In genomic region chr19:17504456-17504855, GRCh38 we compare ENCODE assay signal across 16 cellular contexts. TPM values are rescaled to one million over a fixed set of nuclear protein-coding genes. Genes with fewer than 3 reads are reported as not detected.
DNase-seq lines count a peak whose midpoint lies in the region; ATAC-seq, FAIRE-seq and TF ChIP-seq lines count a peak whose summit lies in the region.
"Had no signal": no experiment of that assay in that cellular context is flagged by ENCODE, and none has a peak within 500 bp of the region (broad histone marks: within the 10 kb centered on the region; RNA-seq: fewer than 3 reads in every experiment).

No MANE protein-coding gene starts in this region.

- H3K9me2 ChIP-seq in OCI-LY7 (ENCODE audit: insufficient read depth, low read length): no peaks in the 10 kb centered on the region

- peak overlapping the region; percentile 21; the same call in 1 of the 2 replicates for H3K4me2 ChIP-seq in OCI-LY7 (ENCODE audit: low read length)
- no peak overlapping the region for H3K4me2 ChIP-seq in HepG2 (ENCODE audit: low read depth, low read length)

- no peak for FAIRE-seq in HepG2 (lab: Jason Lieb, UNC)

- 0 out of 2 replicates have a peak, but pooled peaks cover 9% of the 10 kb centered on the region for H3K36me3 ChIP-seq in OCI-LY7 (ENCODE audit: insufficient read depth, low read length)
- 0 out of 5 replicates have a peak, but pooled peaks cover 0 to 4% of the 10 kb centered on the region in 2 experiments for H3K36me3 ChIP-seq in HepG2 (replicated peaks in 1 of 2; ENCODE audit: control insufficient read depth in 1 of 2, insufficient read depth in 2 of 2, low read length in 2 of 2)
- peaks cover 15% of the 10 kb centered on the region for H3K36me3 ChIP-seq in brain microvascular endothelial cell (replicated peaks)
- peaks cover 15 to 54% (median 16%) of the 10 kb centered on the region in 3 donors for H3K36me3 ChIP-seq in tibial artery
- peaks cover 0 to 12% (median 0%) of the 10 kb centered on the region in 3 donors for H3K36me3 ChIP-seq in Peyer's patch

- intact Hi-C loops in Calu3 (cut with micrococcal nuclease; ENCODE audit: unreplicated experiment): no loop called here
- intact Hi-C loops in OCI-LY7 (cut with micrococcal nuclease; ENCODE audit: unreplicated experiment): no loop called here
- intact Hi-C loops in HepG2 (cut with micrococcal nuclease; ENCODE audit: unreplicated experiment): no loop called here
- intact Hi-C loops in tibial artery (cut with DNase I; ENCODE audit: low total_unique reads): no loop called here

- H2AFZ ChIP-seq in OCI-LY7 (ENCODE audit: low read length) (no peak overlapping the region), HepG2 (ENCODE audit: low read length) (no peak overlapping the region)

- BruUV-seq in Calu3 (replicated peaks; lab: Mats Ljungman, UMichigan) (no TSS peak), OCI-LY7 (replicated peaks; lab: Mats Ljungman, UMichigan) (no TSS peak), HepG2 (replicated peaks; lab: Mats Ljungman, UMichigan) (no TSS peak)

- H3K9me3 ChIP-seq in OCI-LY7 (ENCODE audit: low read length): no peaks in the 10 kb centered on the region
- H3K9me3 ChIP-seq in HepG2 (ENCODE audit: low read length): no peaks in the 10 kb centered on the region
- no peaks in the 10 kb centered on the region for H3K9me3 ChIP-seq in tibial artery
- H3K9me3 ChIP-seq in Peyer's patch: no peaks in the 10 kb centered on the region

- no peak; the same call in 2 of the 3 replicates for ATAC-seq in HepG2
- ATAC-seq in stimulated activated memory B cell treated with anti-CD40 and anti-IgM and Interleukin-4, amounts not matched to agents 10 μg/mL and 1 μg/mL and 100 μg/mL, for 72 hours: no peak

- H3K27me3 Mint-ChIP-seq in Calu3 (ENCODE audit: unreplicated experiment): no peaks in the 10 kb centered on the region
- H3K27me3 Mint-ChIP-seq in stimulated activated memory B cell treated with anti-CD40 and anti-IgM and Interleukin-4, amounts not matched to agents 10 μg/mL and 1 μg/mL and 100 μg/mL, for 72 hours: no peaks in the 10 kb centered on the region
- H3K27me3 Mint-ChIP-seq: CD4-positive, alpha-beta memory T cell had no signal

- H3K79me2 ChIP-seq in OCI-LY7 (ENCODE audit: insufficient read depth, low read depth, low read length) (peaks cover 3% of the 10 kb centered on the region; the same call in 1 of the 2 replicates), HepG2 (ENCODE audit: insufficient read depth, low read length) (peaks cover 2% of the 10 kb centered on the region)

- H3K9ac ChIP-seq in HepG2 (ENCODE audit: insufficient read depth, low read depth, low read length): no peak overlapping the region

- no peak for TF ChIP-seq RAD21 in HepG2 (CRISPR knock-in tag; IDR thresholded peaks at IDR 0.05)

- H3K4me1 Mint-ChIP-seq in Calu3 (ENCODE audit: low read depth, unreplicated experiment): peaks cover 6% of the 10 kb centered on the region
- peaks cover 42% of the 10 kb centered on the region for H3K4me1 Mint-ChIP-seq in stimulated activated memory B cell treated with anti-CD40 and anti-IgM and Interleukin-4, amounts not matched to agents 10 μg/mL and 1 μg/mL and 100 μg/mL, for 72 hours

- no peak for TF ChIP-seq CTCF in Calu3 (IDR thresholded peaks at IDR 0.05; ENCODE audit: unreplicated experiment)
- TF ChIP-seq CTCF in OCI-LY7 (conservative IDR thresholded peaks at IDR 0.05; ENCODE audit: low read length): no peak
- no peak for TF ChIP-seq CTCF in HepG2 (CRISPR knock-in tag; IDR thresholded peaks at IDR 0.05)
- TF ChIP-seq CTCF in brain microvascular endothelial cell (IDR thresholded peaks at IDR 0.05; ENCODE audit: low read depth, low read length, missing control alignments): no peak
- TF ChIP-seq CTCF in tibial artery (IDR thresholded peaks at IDR 0.05): no peak
- no peak for TF ChIP-seq CTCF in Peyer's patch (IDR thresholded peaks at IDR 0.05)

- peaks cover 62% of the 10 kb centered on the region for H3K36me3 Mint-ChIP-seq in Calu3 (ENCODE audit: insufficient read depth, unreplicated experiment)
- H3K36me3 Mint-ChIP-seq in stimulated activated memory B cell treated with anti-CD40 and anti-IgM and Interleukin-4, amounts not matched to agents 10 μg/mL and 1 μg/mL and 100 μg/mL, for 72 hours: peaks cover 19% of the 10 kb centered on the region

- no peak overlapping the region for H3K4me3 Mint-ChIP-seq in Calu3 (ENCODE audit: low read depth, unreplicated experiment)
- no peak overlapping the region for H3K4me3 Mint-ChIP-seq in stimulated activated memory B cell treated with anti-CD40 and anti-IgM and Interleukin-4, amounts not matched to agents 10 μg/mL and 1 μg/mL and 100 μg/mL, for 72 hours
- H3K4me3 Mint-ChIP-seq: CD4-positive, alpha-beta memory T cell had no signal

- POLR2A ChIA-PET in OCI-LY7 (lab: Charles Lee): no interaction called here
- POLR2A ChIA-PET in HepG2 (lab: Yijun Ruan, JAX): no interaction called here

- H3K27me3 ChIP-seq in HepG2 (ENCODE audit: control insufficient read depth in 1 of 2, insufficient read depth in 2 of 2, low read length in 2 of 2) (no peaks in the 10 kb centered on the region), brain microvascular endothelial cell (replicated peaks) (no peaks in the 10 kb centered on the region), tibial artery (no peaks in the 10 kb centered on the region), Peyer's patch (no peaks in the 10 kb centered on the region)

- no peaks in the 10 kb centered on the region for H3K9me3 Mint-ChIP-seq in Calu3 (ENCODE audit: low read depth, unreplicated experiment)
- no peaks in the 10 kb centered on the region for H3K9me3 Mint-ChIP-seq in stimulated activated memory B cell treated with anti-CD40 and anti-IgM and Interleukin-4, amounts not matched to agents 10 μg/mL and 1 μg/mL and 100 μg/mL, for 72 hours

- H4K20me1 ChIP-seq in OCI-LY7 (ENCODE audit: insufficient read depth, low read length): no peaks in the 10 kb centered on the region
- H4K20me1 ChIP-seq in HepG2 (ENCODE audit: insufficient read depth, low read length): no peaks in the 10 kb centered on the region

- WGBS in HepG2 (ENCODE audit: low lambda C conversion rate): 97% methylated on average over 7 of the region's 13 CpGs

- H3K27ac Mint-ChIP-seq in Calu3 (ENCODE audit: unreplicated experiment): peak overlapping the region; percentile 44
- peak overlapping the region; percentile 22 for H3K27ac Mint-ChIP-seq in stimulated activated memory B cell treated with anti-CD40 and anti-IgM and Interleukin-4, amounts not matched to agents 10 μg/mL and 1 μg/mL and 100 μg/mL, for 72 hours

- CTCF ChIA-PET in Calu3 (lab: Charles Lee): no interaction called here
- CTCF ChIA-PET in OCI-LY7 (lab: Charles Lee; ENCODE audit: unreplicated experiment): no interaction called here
- CTCF ChIA-PET in HepG2 (lab: Yijun Ruan, JAX; ENCODE audit: low intra/inter-chr PET ratio, low total read pairs): no interaction called here

- peaks cover 12% of the 10 kb centered on the region for H3K4me1 ChIP-seq in OCI-LY7 (ENCODE audit: insufficient read depth, low read length, poor library complexity, severe bottlenecking)
- peaks cover 42% of the 10 kb centered on the region for H3K4me1 ChIP-seq in HepG2 (ENCODE audit: insufficient read depth, low read length)
- peaks cover 0 to 9% (median 0%) of the 10 kb centered on the region in 4 donors for H3K4me1 ChIP-seq in tibial artery
- peaks cover 0 to 14% (median 0%) of the 10 kb centered on the region in 4 donors for H3K4me1 ChIP-seq in Peyer's patch

- H3K27ac ChIP-seq in OCI-LY7 (ENCODE audit: low read depth, low read length, poor library complexity, severe bottlenecking) (peak overlapping the region; percentile 24), HepG2 (ENCODE audit: extremely low read length, insufficient read depth, low read length) (no peak overlapping the region), brain microvascular endothelial cell (no peak overlapping the region), tibial artery (no peak overlapping the region), Peyer's patch (no peak overlapping the region)

- no peak for TF ChIP-seq EP300 in HepG2 (IDR thresholded peaks at IDR 0.05; ENCODE audit: low read depth in 2 of 2, low read length in 2 of 2)
- no peak for TF ChIP-seq EP300 in HepG2 (CRISPR knock-in tag; IDR thresholded peaks at IDR 0.05; ENCODE audit: borderline replicate concordance)

- H3K4me3 ChIP-seq in OCI-LY7 (ENCODE audit: low read depth, low read length, poor library complexity, severe bottlenecking) (no peak overlapping the region), HepG2 (replicated peaks in 1 of 3; ENCODE audit: insufficient read depth in 1 of 3, low read depth in 2 of 3, low read length in 3 of 3) (no peak overlapping the region), brain microvascular endothelial cell (ENCODE audit: low read depth, low read length) (no peak overlapping the region), tibial artery (no peak overlapping the region), Peyer's patch (no peak overlapping the region)

- in situ Hi-C loops in HepG2 (cut with HindIII; ENCODE audit: extremely low pct_ligation_motif_present, low pct_unique_long_range_greater_than_20kb) (no loop called here), brain microvascular endothelial cell (cut with HindIII; ENCODE audit: low pct_ligation_motif_present, low sequenced_read_pairs) (no loop called here)

- DNase-seq in Calu3 (no peak), OCI-LY7 (ENCODE audit: low spot score) (no peak), HepG2 (ENCODE audit: low spot score) (no peak), brain microvascular endothelial cell (no peak), tibial artery (no peak), Peyer's patch (no peak)
- DNase-seq: CD4-positive, alpha-beta memory T cell; NCI-H1048; NCI-H1694; NCI-H345; NCI-H526 treated with DMSO at 0.1 percent for 48 hours; OCI-M1 had no signal

- no peak for TF ChIP-seq POLR2A in HepG2 (IDR thresholded peaks at IDR 0.05; ENCODE audit: insufficient read depth in 1 of 2, low read depth in 2 of 2, low read length in 2 of 2)
- TF ChIP-seq POLR2A in Peyer's patch (IDR thresholded peaks at IDR 0.05): no peak

RNA-seq across cellular contexts. Expression of gene PGLS, which starts 7.0 kb away (rescaled TPM):
- 75.5 and 78.1 TPM in 2 replicates for total RNA-seq in Calu3 (2022)
- 86.5 and 107 TPM in 2 replicates for total RNA-seq in OCI-LY7 (2014; rRNA removed; shearing (Covaris generic))
- 146 and 158 TPM in 2 replicates for total RNA-seq in OCI-LY7 (2022)
- 33.8 and 36.7 TPM in 2 replicates for total RNA-seq in HepG2 (2016; rRNA removed; fragmentation: Illumina TruSeq; extraction: Trizol)
- total RNA-seq in HepG2 (2016; cell fraction: cytosol; rRNA removed; fragmentation: Illumina TruSeq; extraction: Trizol; ENCODE audit: low read depth): 28.7 and 30.6 TPM in 2 replicates
- total RNA-seq in HepG2 (2016; cell fraction: insoluble cytoplasmic fraction; rRNA removed; fragmentation: Illumina TruSeq; extraction: Trizol): 31.6 and 33.6 TPM in 2 replicates
- total RNA-seq in HepG2 (2016; cell fraction: membrane; rRNA removed; fragmentation: Illumina TruSeq; extraction: Trizol): 36.0 and 41.5 TPM in 2 replicates
- 18.4 and 23.5 TPM in 2 replicates for total RNA-seq in HepG2 (2016; cell fraction: nucleus; rRNA removed; fragmentation: Illumina TruSeq; extraction: Trizol)
- polyA plus RNA-seq in HepG2 (2011; rRNA removed): 43.8 and 49.1 TPM in 2 replicates
- 33.3 and 59.8 TPM in 2 replicates for polyA plus RNA-seq in HepG2 (2011; cell fraction: cytosol; rRNA removed)
- 74.2 and 74.7 TPM in 2 replicates for polyA plus RNA-seq in HepG2 (2011; cell fraction: nucleus; rRNA removed)
- polyA plus RNA-seq in HepG2 (2012): 26.9 and 37.3 TPM in 2 replicates
- 48.8 and 52.7 TPM in 2 replicates for polyA plus RNA-seq in HepG2 (2016; cell fraction: cytosol; fragmentation: Illumina TruSeq; extraction: Trizol; ENCODE audit: low read depth)
- polyA plus RNA-seq in HepG2 (2016; cell fraction: insoluble cytoplasmic fraction; fragmentation: Illumina TruSeq; extraction: Trizol; ENCODE audit: low read depth): 50.4 and 56.4 TPM in 2 replicates
- 55.3 and 57.7 TPM in 2 replicates for polyA plus RNA-seq in HepG2 (2016; cell fraction: membrane; fragmentation: Illumina TruSeq; extraction: Trizol; ENCODE audit: low read depth)
- polyA plus RNA-seq in HepG2 (2016; cell fraction: nucleus; fragmentation: Illumina TruSeq; extraction: Trizol; ENCODE audit: insufficient read depth, low read depth): 47.8 and 49.3 TPM in 2 replicates
- polyA minus RNA-seq in HepG2 (2011; rRNA and poly(A)+ RNA removed; ENCODE audit: low replicate concordance): 83.1 and 129 TPM in 2 replicates
- 36.2 and 38.6 TPM in 2 replicates for polyA minus RNA-seq in HepG2 (2011; cell fraction: cytosol; rRNA and poly(A)+ RNA removed)
- 19.7 and 23.1 TPM in 2 replicates for polyA minus RNA-seq in HepG2 (2011; cell fraction: nucleus; rRNA and poly(A)+ RNA removed)
- total RNA-seq in Peyer's patch: 100 to 1,000 TPM in 2 of 4 donors, 10 to 100 TPM in 2; 79.2 to 117 (median 104) TPM

RNA-seq across cellular contexts. Expression of gene SLC27A1, which starts 34.1 kb away (rescaled TPM):
- total RNA-seq in Calu3 (2022) (42.5 and 47.3 TPM in 2 replicates), OCI-LY7 (2022) (2.7 and 3.2 TPM in 2 replicates), HepG2 (2016; rRNA removed; fragmentation: Illumina TruSeq; extraction: Trizol) (1.7 and 4.1 TPM in 2 replicates), Peyer's patch (10 to 100 TPM in 2 of 4 donors, 1 to 10 TPM in 1, under 1 TPM in 1; 0.70 to 13.2 (median 8.3) TPM)
- total RNA-seq in OCI-LY7 (2014; rRNA removed; shearing (Covaris generic)): 2.5 and 3.3 TPM in 2 replicates
- 0.71 and 0.79 TPM in 2 replicates for total RNA-seq in HepG2 (2016; cell fraction: cytosol; rRNA removed; fragmentation: Illumina TruSeq; extraction: Trizol; ENCODE audit: low read depth)
- 1.7 and 4.7 TPM in 2 replicates for total RNA-seq in HepG2 (2016; cell fraction: insoluble cytoplasmic fraction; rRNA removed; fragmentation: Illumina TruSeq; extraction: Trizol)
- 1.8 and 2.2 TPM in 2 replicates for total RNA-seq in HepG2 (2016; cell fraction: membrane; rRNA removed; fragmentation: Illumina TruSeq; extraction: Trizol)
- 4.2 and 7.1 TPM in 2 replicates for total RNA-seq in HepG2 (2016; cell fraction: nucleus; rRNA removed; fragmentation: Illumina TruSeq; extraction: Trizol)
- 8.7 and 8.8 TPM in 2 replicates for polyA plus RNA-seq in HepG2 (2011; rRNA removed)
- polyA plus RNA-seq in HepG2 (2011; cell fraction: cytosol; rRNA removed): 5.6 and 8.5 TPM in 2 replicates
- 30.2 and 36.7 TPM in 2 replicates for polyA plus RNA-seq in HepG2 (2011; cell fraction: nucleus; rRNA removed)
- polyA plus RNA-seq in HepG2 (2012): 4.1 and 6.3 TPM in 2 replicates
- 0.52 and 0.53 TPM in 2 replicates for polyA plus RNA-seq in HepG2 (2016; cell fraction: cytosol; fragmentation: Illumina TruSeq; extraction: Trizol; ENCODE audit: low read depth)
- 1.3 and 1.7 TPM in 2 replicates for polyA plus RNA-seq in HepG2 (2016; cell fraction: insoluble cytoplasmic fraction; fragmentation: Illumina TruSeq; extraction: Trizol; ENCODE audit: low read depth)
- polyA plus RNA-seq in HepG2 (2016; cell fraction: membrane; fragmentation: Illumina TruSeq; extraction: Trizol; ENCODE audit: low read depth): 0.94 and 1.2 TPM in 2 replicates
- 9.9 and 10.8 TPM in 2 replicates for polyA plus RNA-seq in HepG2 (2016; cell fraction: nucleus; fragmentation: Illumina TruSeq; extraction: Trizol; ENCODE audit: insufficient read depth, low read depth)
- polyA minus RNA-seq in HepG2 (2011; rRNA and poly(A)+ RNA removed; ENCODE audit: low replicate concordance): 1.1 and 18.4 TPM in 2 replicates
- 7.5 and 11.5 TPM in 2 replicates for polyA minus RNA-seq in HepG2 (2011; cell fraction: cytosol; rRNA and poly(A)+ RNA removed)
- polyA minus RNA-seq in HepG2 (2011; cell fraction: nucleus; rRNA and poly(A)+ RNA removed): 5.5 and 9.3 TPM in 2 replicates

RNA-seq across cellular contexts. Expression of gene NXNL1, which starts 43.7 kb away (rescaled TPM):
- not detected in 2 replicates for total RNA-seq in Calu3 (2022)
- not detected in 2 replicates for total RNA-seq in OCI-LY7 (2014; rRNA removed; shearing (Covaris generic))
- not detected in 2 replicates for total RNA-seq in OCI-LY7 (2022)
- total RNA-seq in HepG2 (2016; rRNA removed; fragmentation: Illumina TruSeq; extraction: Trizol): not detected in 2 replicates
- not detected in 2 replicates for total RNA-seq in HepG2 (2016; cell fraction: cytosol; rRNA removed; fragmentation: Illumina TruSeq; extraction: Trizol; ENCODE audit: low read depth)
- total RNA-seq in HepG2 (2016; cell fraction: insoluble cytoplasmic fraction; rRNA removed; fragmentation: Illumina TruSeq; extraction: Trizol): not detected in 2 replicates
- not detected in 2 replicates for total RNA-seq in HepG2 (2016; cell fraction: membrane; rRNA removed; fragmentation: Illumina TruSeq; extraction: Trizol)
- not detected in 2 replicates for total RNA-seq in HepG2 (2016; cell fraction: nucleus; rRNA removed; fragmentation: Illumina TruSeq; extraction: Trizol)
- polyA plus RNA-seq in HepG2 (2011; rRNA removed): not detected in 2 replicates
- polyA plus RNA-seq in HepG2 (2011; cell fraction: cytosol; rRNA removed): not detected in 2 replicates
- polyA plus RNA-seq in HepG2 (2011; cell fraction: nucleus; rRNA removed): not detected in 2 replicates
- polyA plus RNA-seq in HepG2 (2012): not detected in 2 replicates
- not detected in 2 replicates for polyA plus RNA-seq in HepG2 (2016; cell fraction: cytosol; fragmentation: Illumina TruSeq; extraction: Trizol; ENCODE audit: low read depth)
- not detected in 2 replicates for polyA plus RNA-seq in HepG2 (2016; cell fraction: insoluble cytoplasmic fraction; fragmentation: Illumina TruSeq; extraction: Trizol; ENCODE audit: low read depth)
- polyA plus RNA-seq in HepG2 (2016; cell fraction: membrane; fragmentation: Illumina TruSeq; extraction: Trizol; ENCODE audit: low read depth): not detected in 2 replicates
- polyA plus RNA-seq in HepG2 (2016; cell fraction: nucleus; fragmentation: Illumina TruSeq; extraction: Trizol; ENCODE audit: insufficient read depth, low read depth): not detected in 2 replicates
- polyA minus RNA-seq in HepG2 (2011; rRNA and poly(A)+ RNA removed; ENCODE audit: low replicate concordance): not detected in 2 replicates
- not detected in 2 replicates for polyA minus RNA-seq in HepG2 (2011; cell fraction: cytosol; rRNA and poly(A)+ RNA removed)
- polyA minus RNA-seq in HepG2 (2011; cell fraction: nucleus; rRNA and poly(A)+ RNA removed): not detected in 2 replicates
- not detected for total RNA-seq in Peyer's patch
- total RNA-seq: CD4-positive, alpha-beta memory T cell; H4; HT1080; SK-MEL-5 had no signal
- polyA plus RNA-seq: CD4-positive, alpha-beta memory T cell had no signal

RNA-seq across cellular contexts. Expression of gene COLGALT1, which starts 51.0 kb away (rescaled TPM):
- total RNA-seq in Calu3 (2022): 69.8 and 79.1 TPM in 2 replicates
- 43.0 and 49.6 TPM in 2 replicates for total RNA-seq in OCI-LY7 (2014; rRNA removed; shearing (Covaris generic))
- total RNA-seq in OCI-LY7 (2022): 57.2 and 68.6 TPM in 2 replicates
- 33.3 and 58.0 TPM in 2 replicates for total RNA-seq in HepG2 (2016; rRNA removed; fragmentation: Illumina TruSeq; extraction: Trizol)
- 9.3 and 10.3 TPM in 2 replicates for total RNA-seq in HepG2 (2016; cell fraction: cytosol; rRNA removed; fragmentation: Illumina TruSeq; extraction: Trizol; ENCODE audit: low read depth)
- total RNA-seq in HepG2 (2016; cell fraction: insoluble cytoplasmic fraction; rRNA removed; fragmentation: Illumina TruSeq; extraction: Trizol): 33.6 and 57.7 TPM in 2 replicates
- total RNA-seq in HepG2 (2016; cell fraction: membrane; rRNA removed; fragmentation: Illumina TruSeq; extraction: Trizol): 32.5 and 35.6 TPM in 2 replicates
- 53.1 and 65.6 TPM in 2 replicates for total RNA-seq in HepG2 (2016; cell fraction: nucleus; rRNA removed; fragmentation: Illumina TruSeq; extraction: Trizol)
- polyA plus RNA-seq in HepG2 (2011; rRNA removed): 196 and 211 TPM in 2 replicates
- polyA plus RNA-seq in HepG2 (2011; cell fraction: cytosol; rRNA removed): 111 and 141 TPM in 2 replicates
- 153 and 157 TPM in 2 replicates for polyA plus RNA-seq in HepG2 (2011; cell fraction: nucleus; rRNA removed)
- polyA plus RNA-seq in HepG2 (2012): 58.7 and 87.4 TPM in 2 replicates
- 9.2 and 9.8 TPM in 2 replicates for polyA plus RNA-seq in HepG2 (2016; cell fraction: cytosol; fragmentation: Illumina TruSeq; extraction: Trizol; ENCODE audit: low read depth)
- 35.7 and 38.2 TPM in 2 replicates for polyA plus RNA-seq in HepG2 (2016; cell fraction: insoluble cytoplasmic fraction; fragmentation: Illumina TruSeq; extraction: Trizol; ENCODE audit: low read depth)
- polyA plus RNA-seq in HepG2 (2016; cell fraction: membrane; fragmentation: Illumina TruSeq; extraction: Trizol; ENCODE audit: low read depth): 23.4 and 28.7 TPM in 2 replicates
- 111 TPM in 2 replicates for polyA plus RNA-seq in HepG2 (2016; cell fraction: nucleus; fragmentation: Illumina TruSeq; extraction: Trizol; ENCODE audit: insufficient read depth, low read depth)
- polyA minus RNA-seq in HepG2 (2011; rRNA and poly(A)+ RNA removed; ENCODE audit: low replicate concordance): 360 and 644 TPM in 2 replicates
- polyA minus RNA-seq in HepG2 (2011; cell fraction: cytosol; rRNA and poly(A)+ RNA removed): 74.1 and 77.3 TPM in 2 replicates
- polyA minus RNA-seq in HepG2 (2011; cell fraction: nucleus; rRNA and poly(A)+ RNA removed): 32.0 and 33.2 TPM in 2 replicates
- 10 to 100 TPM; 24.7 to 79.2 (median 48.9) TPM for total RNA-seq in Peyer's patch

RNA-seq across cellular contexts. Expression of gene TMEM221, which starts 56.0 kb away (rescaled TPM):
- total RNA-seq in Calu3 (2022) (0.32 and 0.59 TPM in 2 replicates), OCI-LY7 (2022) (not detected in 2 replicates), HepG2 (2016; rRNA removed; fragmentation: Illumina TruSeq; extraction: Trizol) (0.55 and 0.77 TPM in 2 replicates), Peyer's patch (not detected)
- not detected in 2 replicates for total RNA-seq in OCI-LY7 (2014; rRNA removed; shearing (Covaris generic))
- 0.51 and 0.53 TPM in 2 replicates for total RNA-seq in HepG2 (2016; cell fraction: cytosol; rRNA removed; fragmentation: Illumina TruSeq; extraction: Trizol; ENCODE audit: low read depth)
- 0.39 and 0.50 TPM in 2 replicates for total RNA-seq in HepG2 (2016; cell fraction: insoluble cytoplasmic fraction; rRNA removed; fragmentation: Illumina TruSeq; extraction: Trizol)
- total RNA-seq in HepG2 (2016; cell fraction: membrane; rRNA removed; fragmentation: Illumina TruSeq; extraction: Trizol): 0.46 and 0.62 TPM in 2 replicates
- 0.94 and 1.4 TPM in 2 replicates for total RNA-seq in HepG2 (2016; cell fraction: nucleus; rRNA removed; fragmentation: Illumina TruSeq; extraction: Trizol)
- polyA plus RNA-seq in HepG2 (2011; rRNA removed): 0.27 and 0.33 TPM in 2 replicates
- polyA plus RNA-seq in HepG2 (2011; cell fraction: cytosol; rRNA removed): 0.19 and 0.24 TPM in 2 replicates
- polyA plus RNA-seq in HepG2 (2011; cell fraction: nucleus; rRNA removed): 0.61 and 0.64 TPM in 2 replicates
- 0.43 and 0.50 TPM in 2 replicates for polyA plus RNA-seq in HepG2 (2012)
- 0.25 and 0.32 TPM in 2 replicates for polyA plus RNA-seq in HepG2 (2016; cell fraction: cytosol; fragmentation: Illumina TruSeq; extraction: Trizol; ENCODE audit: low read depth)
- polyA plus RNA-seq in HepG2 (2016; cell fraction: insoluble cytoplasmic fraction; fragmentation: Illumina TruSeq; extraction: Trizol; ENCODE audit: low read depth): 0.28 and 0.31 TPM in 2 replicates
- 0.24 and 0.40 TPM in 2 replicates for polyA plus RNA-seq in HepG2 (2016; cell fraction: membrane; fragmentation: Illumina TruSeq; extraction: Trizol; ENCODE audit: low read depth)
- 1.3 and 2.0 TPM in 2 replicates for polyA plus RNA-seq in HepG2 (2016; cell fraction: nucleus; fragmentation: Illumina TruSeq; extraction: Trizol; ENCODE audit: insufficient read depth, low read depth)
- 0.14 and 0.36 TPM in 2 replicates for polyA minus RNA-seq in HepG2 (2011; rRNA and poly(A)+ RNA removed; ENCODE audit: low replicate concordance)
- not detected in 2 replicates for polyA minus RNA-seq in HepG2 (2011; cell fraction: cytosol; rRNA and poly(A)+ RNA removed)
- polyA minus RNA-seq in HepG2 (2011; cell fraction: nucleus; rRNA and poly(A)+ RNA removed): 0.52 TPM in 1 of 2 replicates, not detected in the other
- total RNA-seq: CD4-positive, alpha-beta memory T cell; HT1080 had no signal
